In the genomic region with DNA sequence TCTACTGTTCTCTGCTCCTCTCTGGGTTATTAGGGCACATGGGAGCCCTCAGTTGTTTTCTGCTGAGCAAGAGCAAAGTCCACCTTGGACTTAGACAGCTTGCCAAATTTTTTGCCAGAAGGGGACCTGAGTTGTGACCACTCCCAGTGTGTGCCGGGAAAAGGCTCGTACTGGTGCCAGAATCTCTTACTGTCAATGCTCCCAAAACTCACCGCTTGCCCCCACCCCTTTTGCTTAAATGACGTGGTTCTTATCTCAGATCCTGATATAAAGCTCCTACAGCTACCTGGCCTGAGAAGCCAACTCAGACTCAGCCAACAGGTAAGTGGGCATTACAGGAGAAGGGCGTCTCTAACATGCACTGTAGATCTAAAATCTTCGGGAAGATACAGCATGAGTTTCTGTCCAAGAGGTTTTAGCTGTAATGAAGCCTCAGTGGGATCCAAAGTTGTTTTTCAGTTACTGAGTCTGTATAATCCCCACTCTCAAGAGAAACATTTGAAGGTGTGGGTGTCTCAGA, we compare ENCODE assay signal across 22 cellular contexts. TPM values are rescaled to one million over a fixed set of nuclear protein-coding genes. Genes with fewer than 3 reads are reported as not detected.
A peak's percentile ranks its signal among the peaks of the same experiment; 100 is the strongest.
DNase-seq lines count a peak whose midpoint lies in the region; ATAC-seq and TF ChIP-seq lines count a peak whose summit lies in the region.
"Had no signal": no experiment of that assay in that cellular context is flagged by ENCODE, and none has a peak within 500 bp of the region (broad histone marks: within the 10 kb centered on the region; RNA-seq: fewer than 3 reads in every experiment).

A gene with protein sequence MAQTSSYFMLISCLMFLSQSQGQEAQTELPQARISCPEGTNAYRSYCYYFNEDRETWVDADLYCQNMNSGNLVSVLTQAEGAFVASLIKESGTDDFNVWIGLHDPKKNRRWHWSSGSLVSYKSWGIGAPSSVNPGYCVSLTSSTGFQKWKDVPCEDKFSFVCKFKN (plus strand): TSS at position 295 of the 520 bp plus-strand sequence. CDS start 374 bp downstream, outside the sequence.

- DNase-seq in body of pancreas (peak; percentile 91 to 98 (median 95)), mucosa of gallbladder (ENCODE audit: low spot score) (peak; percentile 40), neural progenitor cell (ENCODE audit: low spot score) (no peak), stomach (peak; percentile 72), MCF 10A (ENCODE audit: unreplicated experiment) (no peak), COLO668 (lab: John Stamatoyannopoulos, UW; ENCODE audit: unreplicated experiment) (no peak), NCI-H1436 (lab: John Stamatoyannopoulos, UW) (no peak)
- DNase-seq: BE2C; C1 segment of cervical spinal cord; Caco-2; CD4-positive, CD25-positive, alpha-beta regulatory T cell; CD8-positive, alpha-beta memory T cell; DMS79; GDM1; GOT3; H7; HFFc6 had no signal

- H3K4me1 ChIP-seq in body of pancreas, result peaks cover 35% of the 10 kb centered on the region
- H3K4me1 ChIP-seq in neural progenitor cell, result no peaks in the 10 kb centered on the region
- H3K4me1 ChIP-seq in stomach, result peaks cover 0 to 6% (median 0%) of the 10 kb centered on the region in 4 donors
- H3K4me1 ChIP-seq: BE2C, Caco-2 had no signal

- H3F3A ChIP-seq in neural progenitor cell (ENCODE audit: low read depth), result no peaks in the 10 kb centered on the region

- no peaks in the 10 kb centered on the region for H3K79me2 ChIP-seq in neural progenitor cell (ENCODE audit: low read depth)

- no peak within 1 kb of the TSS for H3K4me2 ChIP-seq in neural progenitor cell

- no TSS peak for BruUV-seq in MCF 10A (replicated peaks; lab: Mats Ljungman, UMichigan)

- H3K4me1 Mint-ChIP-seq in neural progenitor cell, result no peaks in the 10 kb centered on the region
- no peaks in the 10 kb centered on the region for H3K4me1 Mint-ChIP-seq in MCF 10A (ENCODE audit: insufficient read depth, unreplicated experiment)
- H3K4me1 Mint-ChIP-seq: CD4-positive, CD25-positive, alpha-beta regulatory T cell; CD8-positive, alpha-beta memory T cell; IgD-negative memory B cell had no signal

- ATAC-seq in body of pancreas, result peak; percentile 59
- ATAC-seq in SK-N-SH treated with all-trans-retinoic acid at 6 μM for 48 hours, result no peak
- ATAC-seq: HCT116, HepG2 had no signal

- H3K27ac Mint-ChIP-seq in neural progenitor cell, result no peak within 1 kb of the TSS
- H3K27ac Mint-ChIP-seq in MCF 10A (ENCODE audit: low read depth, unreplicated experiment), result no peak within 1 kb of the TSS
- H3K27ac Mint-ChIP-seq: CD4-positive, CD25-positive, alpha-beta regulatory T cell; CD8-positive, alpha-beta memory T cell; HFFc6 had no signal

- TF ChIP-seq POLR2A in body of pancreas (IDR thresholded peaks at IDR 0.05) (peak; percentile 93 to 100 (median 100)), stomach (IDR thresholded peaks at IDR 0.05) (no peak)

- H3K27ac ChIP-seq in body of pancreas, result peak within 1 kb of the TSS; percentile 78 to 94 (median 88)
- H3K27ac ChIP-seq in neural progenitor cell, result no peak within 1 kb of the TSS
- peak within 1 kb of the TSS in 3 of 5 donors; percentile 35 to 46 (median 44) for H3K27ac ChIP-seq in stomach

- intact Hi-C loops in body of pancreas (cut with DNase I) (no loop called here), stomach (cut with DNase I; ENCODE audit: low total_unique reads) (no loop called here), MCF 10A (cut with micrococcal nuclease) (no loop called here)

- no peaks in the 10 kb centered on the region for H3K9me3 ChIP-seq in body of pancreas
- no peaks in the 10 kb centered on the region for H3K9me3 ChIP-seq in neural progenitor cell (ENCODE audit: low read depth)
- H3K9me3 ChIP-seq in stomach, result no peaks in the 10 kb centered on the region
- H3K9me3 ChIP-seq: BE2C, Caco-2 had no signal

- H3K27me3 ChIP-seq in body of pancreas (no peaks in the 10 kb centered on the region), neural progenitor cell (no peaks in the 10 kb centered on the region), stomach (no peaks in the 10 kb centered on the region)
- H3K27me3 ChIP-seq: BE2C had no signal

- no peak within 1 kb of the TSS for H3K9ac ChIP-seq in neural progenitor cell

- H3K4me3 Mint-ChIP-seq in neural progenitor cell, result no peak within 1 kb of the TSS
- no peak within 1 kb of the TSS for H3K4me3 Mint-ChIP-seq in MCF 10A (ENCODE audit: unreplicated experiment)
- H3K4me3 Mint-ChIP-seq: HFFc6, IgD-negative memory B cell had no signal

- no peaks in the 10 kb centered on the region for H3K36me3 Mint-ChIP-seq in neural progenitor cell
- H3K36me3 Mint-ChIP-seq in MCF 10A (ENCODE audit: insufficient read depth, unreplicated experiment), result no peaks in the 10 kb centered on the region
- H3K36me3 Mint-ChIP-seq: CD4-positive, CD25-positive, alpha-beta regulatory T cell; CD8-positive, alpha-beta memory T cell; IgD-negative memory B cell had no signal

- peak in 1 of 7 experiments; percentile 2 for TF ChIP-seq CTCF in body of pancreas (IDR thresholded peaks at IDR 0.05)
- TF ChIP-seq CTCF in neural progenitor cell (IDR thresholded peaks at IDR 0.05), result no peak
- no peak for TF ChIP-seq CTCF in stomach (IDR thresholded peaks at IDR 0.05)
- TF ChIP-seq CTCF in MCF 10A (IDR thresholded peaks at IDR 0.05; ENCODE audit: unreplicated experiment), result no peak

- H3K4me3 ChIP-seq in body of pancreas (peak within 1 kb of the TSS; percentile 30 to 64), neural progenitor cell (no peak within 1 kb of the TSS), stomach (peak within 1 kb of the TSS in 3 of 4 donors; percentile 7 to 35 (median 32))

- 12 to 28% methylated on average over 6 of the region's 6 CpGs for WGBS in body of pancreas, 2 donors
- 21 to 49% (median 31%) methylated on average over 6 of the region's 6 CpGs for WGBS in stomach, 5 donors

- H3K36me3 ChIP-seq in body of pancreas (replicated peaks in 1 of 2; ENCODE audit: insufficient read depth in 1 of 2, low read depth in 2 of 2) (peaks cover 0 to 4% of the 10 kb centered on the region in 2 donors), neural progenitor cell (no peaks in the 10 kb centered on the region), stomach (no peaks in the 10 kb centered on the region)
- H3K36me3 ChIP-seq: BE2C had no signal

- TF ChIP-seq EP300 in stomach (IDR thresholded peaks at IDR 0.05), result no peak

- peak within 1 kb of the TSS; percentile 10 for H2AFZ ChIP-seq in neural progenitor cell (replicated peaks)

- H4K20me1 ChIP-seq in neural progenitor cell (ENCODE audit: low read depth), result no peaks in the 10 kb centered on the region

- H3K27me3 Mint-ChIP-seq in neural progenitor cell (ENCODE audit: insufficient read depth, low read depth), result no peaks in the 10 kb centered on the region
- no peaks in the 10 kb centered on the region for H3K27me3 Mint-ChIP-seq in MCF 10A (ENCODE audit: insufficient read depth, unreplicated experiment)
- H3K27me3 Mint-ChIP-seq: CD4-positive, CD25-positive, alpha-beta regulatory T cell; IgD-negative memory B cell had no signal

- H3K9me3 Mint-ChIP-seq in neural progenitor cell (peaks cover 2% of the 10 kb centered on the region), MCF 10A (ENCODE audit: unreplicated experiment) (peaks cover 24% of the 10 kb centered on the region)

- POLR2A ChIA-PET in MCF 10A (lab: Yijun Ruan, JAX), result interaction anchor here (0.7 kb wide), 1 partner anchor 22 kb away, joined by 3 read pairs; no protein-coding TSS in a partner anchor

- CTCF ChIA-PET in MCF 10A (lab: Yijun Ruan, JAX), result no interaction called here

TF ChIP-seq in SK-N-SH treated with all-trans-retinoic acid at 6 μM for 48 hours, 23 proteins besides CTCF, POLR2A, EP300 and RAD21:
- TF ChIP-seq RARB (CRISPR knock-in tag; IDR thresholded peaks at IDR 0.05) (no peak), OSR1 (CRISPR knock-in tag; IDR thresholded peaks at IDR 0.05) (no peak), GLIS3 (CRISPR knock-in tag; IDR thresholded peaks at IDR 0.05) (no peak)
- TF ChIP-seq, protein P1, sequence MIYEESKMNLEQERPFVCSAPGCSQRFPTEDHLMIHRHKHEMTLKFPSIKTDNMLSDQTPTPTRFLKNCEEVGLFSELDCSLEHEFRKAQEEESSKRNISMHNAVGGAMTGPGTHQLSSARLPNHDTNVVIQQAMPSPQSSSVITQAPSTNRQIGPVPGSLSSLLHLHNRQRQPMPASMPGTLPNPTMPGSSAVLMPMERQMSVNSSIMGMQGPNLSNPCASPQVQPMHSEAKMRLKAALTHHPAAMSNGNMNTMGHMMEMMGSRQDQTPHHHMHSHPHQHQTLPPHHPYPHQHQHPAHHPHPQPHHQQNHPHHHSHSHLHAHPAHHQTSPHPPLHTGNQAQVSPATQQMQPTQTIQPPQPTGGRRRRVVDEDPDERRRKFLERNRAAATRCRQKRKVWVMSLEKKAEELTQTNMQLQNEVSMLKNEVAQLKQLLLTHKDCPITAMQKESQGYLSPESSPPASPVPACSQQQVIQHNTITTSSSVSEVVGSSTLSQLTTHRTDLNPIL (CRISPR knock-in tag; IDR thresholded peaks at IDR 0.05; ENCODE audit: low read depth), result no peak

RNA-seq across cellular contexts. Expression of the gene that starts here (rescaled TPM):
- over 10,000 TPM; 14,523 to 48,012 TPM for total RNA-seq in body of pancreas
- total RNA-seq in mucosa of gallbladder, result 33.7 TPM
- total RNA-seq in neural progenitor cell (ENCODE audit: low replicate concordance), result 0.28 and 2.3 TPM in 2 replicates
- total RNA-seq in stomach, result 1,000 to 10,000 TPM in 1 of 5 donors, 100 to 1,000 TPM in 1, 10 to 100 TPM in 1, 1 to 10 TPM in 1, not detected in 1; 2.3 to 1,175 (median 170) TPM
- 1,000 to 10,000 TPM in 2 of 3 donors, 100 to 1,000 TPM in 1; 462 to 3,714 (median 1,155) TPM for polyA plus RNA-seq in stomach
- total RNA-seq in MCF 10A (2022), result not detected in 2 replicates
- total RNA-seq: A172; CD4-positive, CD25-positive, alpha-beta regulatory T cell; CD8-positive, alpha-beta memory T cell; HepG2; HFFc6 had no signal
- polyA plus RNA-seq: CD4-positive, CD25-positive, alpha-beta regulatory T cell; CD8-positive, alpha-beta memory T cell; HepG2; IgD-negative memory B cell had no signal

Comparison
In these comparisons a context has a peak if more than half of its experiments do, and no peak if none do; other contexts are left out.
1. RNA of the gene that starts here (total RNA-seq): 14,523 to 48,012 TPM in body of pancreas; 2.3 to 1,175 TPM in stomach, 33.7 TPM in mucosa of gallbladder (single experiment), 0.28 to 2.3 TPM in neural progenitor cell and not detected in MCF 10A; every median in the first group is over 10 times any median in the second.
2. DNase-seq: peak in body of pancreas (4 of 4), mucosa of gallbladder (single experiment) and stomach (single experiment); none in neural progenitor cell (single experiment), MCF 10A (single experiment), COLO668 (single experiment) and NCI-H1436 (single experiment).
3. POLR2A ChIP-seq: peak in body of pancreas (3 of 3); none in stomach (0 of 4).